Comparison of ENCODE assay signal across 8 cellular contexts in genomic region chr11:62621567-62622470, GRCh38. TPM values are rescaled to one million over a fixed set of nuclear protein-coding genes. Genes with fewer than 3 reads are reported as not detected.
DNase-seq lines count a peak whose midpoint lies in the region; ATAC-seq, FAIRE-seq and TF ChIP-seq lines count a peak whose summit lies in the region.

TSS of gene B3GAT3 (minus strand) at chr11:62621986. CDS start at chr11:62621947, 39 bp downstream.

- WGBS in esophagus squamous epithelium, 2 donors, result 0 to 1% methylated on average over 25 to 28 of the region's 77 CpGs

- FAIRE-seq in RCC 7860 (lab: Jason Lieb, UNC), result peak; percentile 40

- no peaks in the 10 kb centered on the region for H3K9me3 Mint-ChIP-seq in activated T-cell treated with anti-CD3 and anti-CD28 coated beads, Interleukin-2, amount 50 U/mL, for 72 hours

- H3K4me3 ChIP-seq in esophagus squamous epithelium, result peak within 1 kb of the TSS; percentile 58 to 82 (median 65)

- H3K9me3 ChIP-seq in KOPT-K1 (ENCODE audit: insufficient read depth, low read length, poor library complexity, severe bottlenecking) (no peaks in the 10 kb centered on the region), esophagus squamous epithelium (no peaks in the 10 kb centered on the region)

- H3K27me3 Mint-ChIP-seq in activated T-cell treated with anti-CD3 and anti-CD28 coated beads, Interleukin-2, amount 50 U/mL, for 72 hours (ENCODE audit: low read depth), result no peaks in the 10 kb centered on the region

- H3K36me3 ChIP-seq in KOPT-K1 (ENCODE audit: insufficient read depth, low read length) (peaks cover 42% of the 10 kb centered on the region), esophagus squamous epithelium (peaks cover 20 to 36% (median 24%) of the 10 kb centered on the region in 3 donors)

- DNase-seq in DMS79 (lab: John Stamatoyannopoulos, UW) (peak; percentile 99), RCC 7860 (ENCODE audit: low spot score) (peak; percentile 95), esophagus squamous epithelium (lab: John Stamatoyannopoulos, UW) (peak; percentile 86), myocyte (ENCODE audit: low read depth) (peak; percentile 98)
- peak; percentile 97 for DNase-seq in activated T-cell treated with anti-CD3 and anti-CD28 coated beads, Interleukin-2, amount 50 U/mL, for 72 hours
- peak; percentile 97 to 98 for DNase-seq in stimulated activated CD8-positive, alpha-beta memory T cell treated with anti-CD3 and anti-CD28 coated beads, Interleukin-7, amount 100 ng/mL, for 48 hours (ENCODE audit: extremely low read depth in 1 of 2, low read depth in 1 of 2)

- TF ChIP-seq POLR2A in esophagus squamous epithelium (IDR thresholded peaks at IDR 0.05), result peak in 3 of 4 donors; percentile 44 to 91 (median 80)

- intact Hi-C loops in esophagus squamous epithelium (cut with DNase I), result no loop called here

- H3K4me1 Mint-ChIP-seq in activated T-cell treated with anti-CD3 and anti-CD28 coated beads, Interleukin-2, amount 50 U/mL, for 72 hours (ENCODE audit: low read depth), result peaks cover 44% of the 10 kb centered on the region

- peak; percentile 97 for ATAC-seq in GM21786 (IDR thresholded peaks at IDR 0.05; ENCODE audit: unreplicated experiment)
- peak; percentile 96 for ATAC-seq in activated T-cell treated with anti-CD3 and anti-CD28 coated beads, Interleukin-2, amount 50 U/mL, for 72 hours (replicated peaks in 1 of 2)

- peaks cover 9 to 14% of the 10 kb centered on the region in 2 donors for H3K36me3 Mint-ChIP-seq in activated T-cell treated with anti-CD3 and anti-CD28 coated beads, Interleukin-2, amount 50 U/mL, for 72 hours (ENCODE audit: insufficient read depth in 2 of 2)

- H3K27me3 ChIP-seq in esophagus squamous epithelium, result no peaks in the 10 kb centered on the region

- H3K27ac ChIP-seq in KOPT-K1 (ENCODE audit: low read depth, low read length, poor library complexity, severe bottlenecking) (peak within 1 kb of the TSS; percentile 86), esophagus squamous epithelium (peak within 1 kb of the TSS; percentile 87 to 96 (median 90))

- peaks cover 12 to 38% (median 19%) of the 10 kb centered on the region in 3 donors for H3K4me1 ChIP-seq in esophagus squamous epithelium

- peak within 1 kb of the TSS; percentile 95 to 100 for H3K4me3 Mint-ChIP-seq in activated T-cell treated with anti-CD3 and anti-CD28 coated beads, Interleukin-2, amount 50 U/mL, for 72 hours

- peak in 2 of 6 experiments; percentile 33 to 45 for TF ChIP-seq CTCF in esophagus squamous epithelium (IDR thresholded peaks at IDR 0.05)

- peak within 1 kb of the TSS; percentile 100 for H3K27ac Mint-ChIP-seq in activated T-cell treated with anti-CD3 and anti-CD28 coated beads, Interleukin-2, amount 50 U/mL, for 72 hours

RNA-seq across cellular contexts. Expression of gene B3GAT3, which starts in this region (rescaled TPM):
- 10 to 100 TPM; 72.2 to 79.9 TPM for total RNA-seq in activated T-cell treated with anti-CD3 and anti-CD28 coated beads, Interleukin-2, amount 50 U/mL, for 72 hours
- total RNA-seq in esophagus squamous epithelium (10 to 100 TPM in 3 of 4 donors, 1 to 10 TPM in 1; 8.6 to 17.2 (median 12.9) TPM), myocyte (52.6 and 59.8 TPM in 2 replicates)
- polyA plus RNA-seq in myocyte (2012), result 45.2 TPM

Comparison
In these comparisons a context has a peak if more than half of its experiments do, and no peak if none do; other contexts are left out.
1. Peak in every context shown above with its lines: DNase-seq, ATAC-seq, H3K4me3 ChIP-seq and H3K27ac ChIP-seq.